ENCODE assay signal across 20 cellular contexts in the genomic region with DNA sequence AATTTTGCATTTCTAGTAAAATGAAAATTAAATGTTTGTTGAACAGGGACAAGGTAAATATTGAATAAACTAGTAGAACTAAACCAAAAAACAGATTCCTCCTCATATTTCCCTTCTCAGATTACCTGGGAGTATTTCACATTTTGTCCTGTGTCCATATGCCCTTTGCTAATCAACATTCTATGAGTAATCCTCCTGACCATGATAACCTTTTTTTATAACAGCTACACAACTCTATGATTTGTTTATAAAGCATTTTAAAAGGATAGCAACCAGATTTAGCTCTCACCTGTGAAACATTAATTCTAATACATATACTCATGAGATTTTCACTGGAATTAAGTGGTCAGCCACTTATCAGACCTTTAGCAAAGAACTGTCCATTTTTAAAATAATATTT. TPM values are rescaled to one million over a fixed set of nuclear protein-coding genes. Genes with fewer than 3 reads are reported as not detected.
"Had no signal": no experiment of that assay in that cellular context is flagged by ENCODE, and none has a peak within 500 bp of the region (broad histone marks: within the 10 kb centered on the region; RNA-seq: fewer than 3 reads in every experiment).

No MANE protein-coding gene starts in this region.

- FAIRE-seq: colon, frontal cortex had no signal

- H3K27me3 ChIP-seq: sigmoid colon, thyroid gland had no signal

- H3K9me3 ChIP-seq: neutrophil, sigmoid colon, thyroid gland had no signal

- H3K27ac ChIP-seq: neutrophil, sigmoid colon, thyroid gland, WERI-Rb-1 had no signal

- H3K4me1 ChIP-seq: sigmoid colon, thyroid gland had no signal

- DNase-seq: activated CD4-positive, alpha-beta T cell treated with anti-CD3 and anti-CD28 coated beads, Interleukin-2, amount 50 U/mL, for 4 hours; activated gamma-delta T cell treated with Interleukin-2 at 50 U/mL for 16 hours; amniotic stem cell; caudate nucleus; erythroblast; mesendoderm; natural killer cell; sigmoid colon; stimulated activated CD8-positive, alpha-beta memory T cell treated with anti-CD3 and anti-CD28 coated beads, Interleukin-4, amount 100 ng/mL, for 48 hours; stimulated activated naive CD4-positive, alpha-beta T cell treated with Interleukin-2 at 50 U/mL for 16 hours; thyroid gland; WERI-Rb-1 had no signal

- H3K4me3 ChIP-seq: sigmoid colon, thyroid gland had no signal

- ATAC-seq: natural killer cell had no signal

- H3K36me3 ChIP-seq: neutrophil, sigmoid colon, thyroid gland, WERI-Rb-1 had no signal

RNA-seq across cellular contexts. Expression of gene DSG3, which starts 43.3 kb away (rescaled TPM):
- total RNA-seq: activated CD8-positive, alpha-beta memory T cell treated with anti-CD3 and anti-CD28 coated beads for 36 hours; activated T-cell treated with anti-CD3 and anti-CD28 coated beads, Interleukin-2, amount 50 U/mL, for 72 hours; liver; sigmoid colon; subcutaneous adipose tissue; T-helper 2 cell treated with Interferon-gamma antibody and Interleukin-4, amounts not matched to agents 100 ng/mL and 5 ng/mL, for 36 hours had no signal
- polyA plus RNA-seq: liver had no signal
